ENCODE assay signal across 1 cellular context in genomic region chr12:51242150-51242549, GRCh38.
TF ChIP-seq lines count a peak whose summit lies in the region.

No MANE protein-coding gene starts in this region.

TF ChIP-seq in H1, 55 proteins besides CTCF, POLR2A, EP300 and RAD21:
- TF ChIP-seq, protein P1, sequence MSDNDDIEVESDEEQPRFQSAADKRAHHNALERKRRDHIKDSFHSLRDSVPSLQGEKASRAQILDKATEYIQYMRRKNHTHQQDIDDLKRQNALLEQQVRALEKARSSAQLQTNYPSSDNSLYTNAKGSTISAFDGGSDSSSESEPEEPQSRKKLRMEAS (IDR thresholded peaks at IDR 0.05) = no peak
- TF ChIP-seq TCF12 (IDR thresholded peaks at IDR 0.05; ENCODE audit: low read depth, low read length) (no peak), MAFK (IDR thresholded peaks at IDR 0.05; ENCODE audit: low read depth, low read length) (no peak), HDAC2 (IDR thresholded peaks at IDR 0.05; ENCODE audit: borderline replicate concordance in 1 of 2, low read depth in 2 of 2, low read length in 2 of 2) (no peak), SAP30 (IDR thresholded peaks at IDR 0.05; ENCODE audit: insufficient read depth, insufficient replicate concordance, low read length) (no peak), EGR1 (IDR thresholded peaks at IDR 0.05; ENCODE audit: borderline replicate concordance, low read depth, low read length) (no peak), NANOG (IDR thresholded peaks at IDR 0.05; ENCODE audit: insufficient read depth, low read depth, low read length, poor library complexity, severe bottlenecking) (no peak), CBX5 (IDR thresholded peaks at IDR 0.05; ENCODE audit: low read depth, low read length) (no peak), TEAD4 (IDR thresholded peaks at IDR 0.05; ENCODE audit: low read depth, low read length) (no peak), ATF3 (IDR thresholded peaks at IDR 0.05; ENCODE audit: insufficient read depth, low read depth, low read length) (no peak), RFX5 (IDR thresholded peaks at IDR 0.05; ENCODE audit: borderline replicate concordance, low read depth, low read length) (no peak), CEBPB (IDR thresholded peaks at IDR 0.05; ENCODE audit: low read depth, low read length) (no peak), GTF2F1 (IDR thresholded peaks at IDR 0.05; ENCODE audit: borderline replicate concordance, low read depth, low read length) (no peak), NRF1 (IDR thresholded peaks at IDR 0.05; ENCODE audit: low read depth, low read length) (no peak), POU5F1 (IDR thresholded peaks at IDR 0.05; ENCODE audit: low read depth, low read length) (no peak), SIX5 (IDR thresholded peaks at IDR 0.05; ENCODE audit: low read depth, low read length) (no peak), TBP (IDR thresholded peaks at IDR 0.05; ENCODE audit: low read depth, low read length) (no peak), RBBP5 (IDR thresholded peaks at IDR 0.05; ENCODE audit: borderline replicate concordance, low read depth, low read length) (no peak)
